Comparison of ENCODE assay signal across 18 cellular contexts in genomic region chr19:41217741-41218140, GRCh38. TPM values are rescaled to one million over a fixed set of nuclear protein-coding genes. Genes with fewer than 3 reads are reported as not detected.
DNase-seq lines count a peak whose midpoint lies in the region; ATAC-seq and TF ChIP-seq lines count a peak whose summit lies in the region.
"Had no signal": no experiment of that assay in that cellular context is flagged by ENCODE, and none has a peak within 500 bp of the region (broad histone marks: within the 10 kb centered on the region; RNA-seq: fewer than 3 reads in every experiment).

No MANE protein-coding gene starts in this region.

- WGBS in stomach, 5 donors = 65 to 90% (median 76%) methylated on average over 7 of the region's 7 CpGs

- H3K9me3 ChIP-seq in stomach = no peaks in the 10 kb centered on the region
- H3K9me3 ChIP-seq: HAP-1, mucosa of descending colon had no signal

- H3K9me3 Mint-ChIP-seq in mesothelial cell of epicardium = no peaks in the 10 kb centered on the region
- H3K9me3 Mint-ChIP-seq: activated T-helper 2 cell treated with anti-CD3 and anti-CD28 coated beads, Interferon-gamma antibody, Interleukin-2, Interleukin-4, amounts not matched to agents 10 μg/mL and 5 μg/mL and 100 μg/mL, durations not matched to agents 14 hours and 24 hours and 36 hours; stimulated activated effector memory CD8-positive, alpha-beta T cell treated with anti-CD3 and anti-CD28 coated beads, Interleukin-12 subunit alpha, Interleukin-12 subunit beta, amount 100 ng/mL, for 72 hours had no signal

- TF ChIP-seq POLR2A in stomach (IDR thresholded peaks at IDR 0.05) = no peak

- H3K27me3 ChIP-seq in H7 (ENCODE audit: control insufficient read depth, insufficient read depth, low read length) (no peaks in the 10 kb centered on the region), stomach (peaks cover 0 to 29% (median 18%) of the 10 kb centered on the region in 3 donors)
- H3K27me3 ChIP-seq: foreskin keratinocyte had no signal

- H3K36me3 ChIP-seq in H7 (replicated peaks; ENCODE audit: control insufficient read depth, insufficient read depth, low read length) = peaks cover 1% of the 10 kb centered on the region
- H3K36me3 ChIP-seq in stomach = peaks cover 0 to 11% (median 5%) of the 10 kb centered on the region in 4 donors
- H3K36me3 ChIP-seq: HAP-1 had no signal

- no peak for TF ChIP-seq EP300 in stomach (IDR thresholded peaks at IDR 0.05)

- peak overlapping the region; percentile 99 for H3K27ac Mint-ChIP-seq in mesothelial cell of epicardium
- H3K27ac Mint-ChIP-seq: activated T-helper 2 cell treated with anti-CD3 and anti-CD28 coated beads, Interferon-gamma antibody, Interleukin-2, Interleukin-4, amounts not matched to agents 10 μg/mL and 5 μg/mL and 100 μg/mL, durations not matched to agents 14 hours and 24 hours and 36 hours; stimulated activated effector memory CD8-positive, alpha-beta T cell treated with anti-CD3 and anti-CD28 coated beads, Interleukin-12 subunit alpha, Interleukin-12 subunit beta, amount 100 ng/mL, for 72 hours had no signal

- H3K27ac ChIP-seq in cingulate gyrus (ENCODE audit: low read depth, low read length) = peak overlapping the region; percentile 77
- H3K27ac ChIP-seq in stomach = peak overlapping the region in 4 of 5 donors; percentile 82 to 94 (median 90)

- intact Hi-C loops in stomach (cut with DNase I; ENCODE audit: low total_unique reads) = no loop called here

- TF ChIP-seq CTCF in mesothelial cell of epicardium (IDR thresholded peaks at IDR 0.05; ENCODE audit: unreplicated experiment) (no peak), stomach (IDR thresholded peaks at IDR 0.05) (no peak)

- peaks cover 36% of the 10 kb centered on the region for H3K4me1 Mint-ChIP-seq in mesothelial cell of epicardium

- peak; percentile 37 for DNase-seq in H7
- no peak for DNase-seq in mesothelial cell of epicardium (ENCODE audit: low spot score in 2 of 2, unreplicated experiment in 2 of 2)
- DNase-seq in stomach = no peak
- DNase-seq in NCI-H1092 treated with DMSO at 0.1 percent for 48 hours (lab: John Stamatoyannopoulos, UW) = no peak
- no peak for DNase-seq in NCI-H1694 (lab: John Stamatoyannopoulos, UW)
- DNase-seq: activated CD8-positive, alpha-beta memory T cell treated with anti-CD3 and anti-CD28 coated beads for 24 hours; DMS 273 treated with DMSO at 0.1 percent for 48 hours; KBM-7; mucosa of descending colon; stimulated activated CD4-positive, alpha-beta T cell treated with anti-CD3 and anti-CD28 coated beads, Interleukin-4, amount 100 ng/mL, for 4 hours had no signal

- H3K4me1 ChIP-seq in stomach = peaks cover 0 to 37% (median 22%) of the 10 kb centered on the region in 4 donors

- H3K27me3 Mint-ChIP-seq in mesothelial cell of epicardium (ENCODE audit: low read depth) = no peaks in the 10 kb centered on the region

- H3K36me3 Mint-ChIP-seq in mesothelial cell of epicardium = peaks cover 5% of the 10 kb centered on the region
- H3K36me3 Mint-ChIP-seq: stimulated activated effector memory CD8-positive, alpha-beta T cell treated with anti-CD3 and anti-CD28 coated beads, Interleukin-12 subunit alpha, Interleukin-12 subunit beta, amount 100 ng/mL, for 72 hours had no signal

- no peak overlapping the region for H3K4me3 ChIP-seq in H7 (ENCODE audit: insufficient read depth, low read depth, low read length)
- H3K4me3 ChIP-seq in stomach = no peak overlapping the region
- H3K4me3 ChIP-seq: HAP-1, mucosa of descending colon had no signal

- peak overlapping the region; percentile 41 for H3K4me3 Mint-ChIP-seq in mesothelial cell of epicardium
- H3K4me3 Mint-ChIP-seq: stimulated activated effector memory CD8-positive, alpha-beta T cell treated with anti-CD3 and anti-CD28 coated beads, Interleukin-12 subunit alpha, Interleukin-12 subunit beta, amount 100 ng/mL, for 72 hours had no signal

- ATAC-seq in GM19324 (IDR thresholded peaks at IDR 0.05; ENCODE audit: low FRiP score, unreplicated experiment) = no peak
- no peak for ATAC-seq in GM19023 (IDR thresholded peaks at IDR 0.05; ENCODE audit: unreplicated experiment)
- ATAC-seq: stimulated activated effector memory CD8-positive, alpha-beta T cell treated with anti-CD3 and anti-CD28 coated beads, Interleukin-12 subunit alpha, Interleukin-12 subunit beta, amount 100 ng/mL, for 72 hours had no signal

RNA-seq across cellular contexts. Expression of gene AXL, which starts 1.3 kb away (rescaled TPM):
- 23.3 and 26.8 TPM in 2 replicates for total RNA-seq in H7 (2014; rRNA removed; shearing (Covaris generic))
- 60.0 to 61.0 TPM (median 60.6 TPM) in 3 replicates for total RNA-seq in mesothelial cell of epicardium
- 10 to 100 TPM; 14.8 to 48.7 (median 38.9) TPM for total RNA-seq in stomach
- 1 to 10 TPM; 6.1 to 8.4 (median 7.0) TPM for polyA plus RNA-seq in stomach

RNA-seq across cellular contexts. Expression of gene CYP2S1, which starts 24.7 kb away (rescaled TPM):
- total RNA-seq in H7 (2014; rRNA removed; shearing (Covaris generic)) = 60.4 and 108 TPM in 2 replicates
- total RNA-seq in mesothelial cell of epicardium (12.8 to 15.5 TPM (median 13.2 TPM) in 3 replicates), stomach (10 to 100 TPM; 13.4 to 85.3 (median 39.7) TPM)
- polyA plus RNA-seq in stomach = 10 to 100 TPM in 2 of 3 donors, 1 to 10 TPM in 1; 7.9 to 19.9 (median 15.5) TPM
- total RNA-seq: SK-MEL-5 had no signal

RNA-seq across cellular contexts. Expression of gene HNRNPUL1, which starts 46.4 kb away (rescaled TPM):
- total RNA-seq in H7 (2014; rRNA removed; shearing (Covaris generic)) = 178 and 194 TPM in 2 replicates
- total RNA-seq in mesothelial cell of epicardium (246 to 262 TPM (median 249 TPM) in 3 replicates), stomach (100 to 1,000 TPM in 3 of 5 donors, 10 to 100 TPM in 2; 47.8 to 319 (median 104) TPM)
- 10 to 100 TPM; 64.2 to 89.0 (median 84.0) TPM for polyA plus RNA-seq in stomach
